16 cellular contexts compared by ENCODE assay signal in the genomic region with DNA sequence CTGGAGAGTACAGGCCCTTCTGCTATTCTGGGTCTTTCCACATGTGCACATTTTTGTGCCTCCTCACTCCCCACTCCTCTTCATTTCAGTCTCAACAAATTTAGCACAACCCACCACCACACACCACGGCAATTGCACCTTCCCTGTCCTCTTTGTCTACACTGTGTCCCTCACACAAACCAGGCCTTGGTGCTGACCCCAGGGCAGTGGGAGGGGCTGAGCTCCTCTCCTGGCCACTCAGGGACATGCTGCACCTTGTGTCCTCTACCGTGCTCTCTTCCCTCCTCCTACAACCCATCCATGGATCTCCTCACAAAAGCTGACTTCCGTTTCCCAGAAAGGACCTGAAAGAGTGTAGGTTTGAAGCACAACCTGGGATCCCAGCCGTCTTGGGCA.
DNase-seq lines count a peak whose midpoint lies in the region; ATAC-seq and TF ChIP-seq lines count a peak whose summit lies in the region.
"Had no signal": no experiment of that assay in that cellular context is flagged by ENCODE, and none has a peak within 500 bp of the region (broad histone marks: within the 10 kb centered on the region; RNA-seq: fewer than 3 reads in every experiment).

No MANE protein-coding gene starts in this region.

- intact Hi-C loops in CD14-positive monocyte (cut with micrococcal nuclease), result loop anchor here (5.0 to 10.0 kb wide), 3 partner anchors 49 to 204 kb away; no protein-coding TSS in a partner anchor
- intact Hi-C loops in activated CD4-positive, alpha-beta memory T cell treated with anti-CD3 and anti-CD28 coated beads for 36 hours (cut with micrococcal nuclease), result no loop called here
- intact Hi-C loops in naive thymus-derived CD4-positive, alpha-beta T cell (cut with micrococcal nuclease), result loop anchor here in 1 of 2 donors (1.0 kb wide), 1 partner anchor 14 kb away; no protein-coding TSS in a partner anchor
- intact Hi-C loops in Calu3 (cut with micrococcal nuclease; ENCODE audit: unreplicated experiment), result no loop called here

- no peak overlapping the region for H3K4me3 ChIP-seq in DND-41 (ENCODE audit: low read depth in 1 of 2, low read length in 2 of 2)
- no peak overlapping the region for H3K4me3 ChIP-seq in naive thymus-derived CD4-positive, alpha-beta T cell (ENCODE audit: low read length)
- H3K4me3 ChIP-seq: ovary, thoracic aorta had no signal

- no peak overlapping the region for H3K4me2 ChIP-seq in DND-41 (ENCODE audit: insufficient read depth, low read length)
- H3K4me2 ChIP-seq: KMS-11 had no signal

- peak overlapping the region in 4 of 7 donors; percentile 21 to 78 (median 54) for H3K27ac Mint-ChIP-seq in CD14-positive monocyte
- no peak overlapping the region for H3K27ac Mint-ChIP-seq in activated CD4-positive, alpha-beta memory T cell treated with anti-CD3 and anti-CD28 coated beads for 36 hours
- H3K27ac Mint-ChIP-seq in naive thymus-derived CD4-positive, alpha-beta T cell, result peak overlapping the region; percentile 4 to 94 (median 83)
- no peak overlapping the region for H3K27ac Mint-ChIP-seq in Calu3 (ENCODE audit: unreplicated experiment)

- no peaks in the 10 kb centered on the region for H3K79me2 ChIP-seq in DND-41 (ENCODE audit: insufficient read depth, low read length)

- H3K27me3 ChIP-seq in DND-41 (ENCODE audit: insufficient read depth, low read length, poor library complexity), result no peaks in the 10 kb centered on the region
- no peaks in the 10 kb centered on the region for H3K27me3 ChIP-seq in naive thymus-derived CD4-positive, alpha-beta T cell (ENCODE audit: control insufficient read depth in 2 of 2, insufficient read depth in 2 of 2, low read length in 2 of 2)
- H3K27me3 ChIP-seq: ovary had no signal

- no TSS peak for BruUV-seq in Calu3 (replicated peaks; lab: Mats Ljungman, UMichigan)

- H3K36me3 ChIP-seq in DND-41 (ENCODE audit: insufficient read depth, low read length), result no peaks in the 10 kb centered on the region
- no peaks in the 10 kb centered on the region for H3K36me3 ChIP-seq in naive thymus-derived CD4-positive, alpha-beta T cell (ENCODE audit: control insufficient read depth in 2 of 3, insufficient read depth in 3 of 3, low read length in 3 of 3)
- H3K36me3 ChIP-seq: BE2C, ovary, thoracic aorta had no signal

- peaks cover 0 to 2% (median 0%) of the 10 kb centered on the region in 3 donors for H3K27me3 Mint-ChIP-seq in CD14-positive monocyte (ENCODE audit: low read depth in 3 of 3)
- H3K27me3 Mint-ChIP-seq in activated CD4-positive, alpha-beta memory T cell treated with anti-CD3 and anti-CD28 coated beads for 36 hours, result no peaks in the 10 kb centered on the region
- H3K27me3 Mint-ChIP-seq in naive thymus-derived CD4-positive, alpha-beta T cell, result no peaks in the 10 kb centered on the region
- H3K27me3 Mint-ChIP-seq in Calu3 (ENCODE audit: unreplicated experiment), result peaks cover 84% of the 10 kb centered on the region

- ATAC-seq in DND-41 (ENCODE audit: insufficient read depth, low read depth), result no peak
- ATAC-seq in naive thymus-derived CD4-positive, alpha-beta T cell, result peak; percentile 3
- no peak for ATAC-seq in HG03025 (IDR thresholded peaks at IDR 0.05; ENCODE audit: low FRiP score, unreplicated experiment)
- no peak for ATAC-seq in HG03571 (IDR thresholded peaks at IDR 0.05; ENCODE audit: unreplicated experiment)

- DNase-seq in CD14-positive monocyte (ENCODE audit: low spot score), result no peak
- no peak for DNase-seq in DND-41
- no peak for DNase-seq in activated CD4-positive, alpha-beta memory T cell treated with anti-CD3 and anti-CD28 coated beads for 36 hours
- DNase-seq in naive thymus-derived CD4-positive, alpha-beta T cell, result no peak
- DNase-seq in Calu3, result no peak
- DNase-seq: amniotic stem cell; BE2C; cerebellar nuclear complex; NCI-H2171 treated with DMSO at 0.1 percent for 48 hours; ovary; stimulated activated CD4-positive, alpha-beta T cell treated with anti-CD3 and anti-CD28 coated beads, Interleukin-2, amount 100 ng/mL, for 24 hours had no signal

- H3K9me3 ChIP-seq in DND-41 (ENCODE audit: insufficient read depth, low read length, severe bottlenecking), result no peaks in the 10 kb centered on the region
- H3K9me3 ChIP-seq in naive thymus-derived CD4-positive, alpha-beta T cell (ENCODE audit: control insufficient read depth in 2 of 3, low read length in 3 of 3), result no peaks in the 10 kb centered on the region
- H3K9me3 ChIP-seq: BE2C, ovary, thoracic aorta had no signal

- no peak for TF ChIP-seq CTCF in CD14-positive monocyte (IDR thresholded peaks at IDR 0.05)
- TF ChIP-seq CTCF in DND-41 (IDR thresholded peaks at IDR 0.05; ENCODE audit: borderline replicate concordance, extremely low read depth, low read length, poor library complexity, severe bottlenecking), result no peak
- TF ChIP-seq CTCF in Calu3 (IDR thresholded peaks at IDR 0.05; ENCODE audit: unreplicated experiment), result no peak

- H3K4me1 ChIP-seq in DND-41 (ENCODE audit: insufficient read depth, low read length), result peaks cover 34% of the 10 kb centered on the region
- peaks cover 17 to 82% of the 10 kb centered on the region in 2 donors for H3K4me1 ChIP-seq in naive thymus-derived CD4-positive, alpha-beta T cell (ENCODE audit: control insufficient read depth in 2 of 2, insufficient read depth in 2 of 2, low read length in 2 of 2)
- H3K4me1 ChIP-seq: BE2C had no signal

- no peaks in the 10 kb centered on the region for H3K9me3 Mint-ChIP-seq in CD14-positive monocyte
- no peaks in the 10 kb centered on the region for H3K9me3 Mint-ChIP-seq in activated CD4-positive, alpha-beta memory T cell treated with anti-CD3 and anti-CD28 coated beads for 36 hours
- peaks cover 0 to 3% (median 0%) of the 10 kb centered on the region in 11 donors for H3K9me3 Mint-ChIP-seq in naive thymus-derived CD4-positive, alpha-beta T cell
- no peaks in the 10 kb centered on the region for H3K9me3 Mint-ChIP-seq in Calu3 (ENCODE audit: low read depth, unreplicated experiment)

- H3K27ac ChIP-seq in DND-41 (ENCODE audit: low read length), result peak overlapping the region; percentile 62
- H3K27ac ChIP-seq in naive thymus-derived CD4-positive, alpha-beta T cell (ENCODE audit: low read depth, low read length), result no peak overlapping the region
- H3K27ac ChIP-seq: KMS-11, ovary, thoracic aorta, VCaP had no signal

- CTCF ChIA-PET in activated CD4-positive, alpha-beta memory T cell treated with anti-CD3 and anti-CD28 coated beads for 36 hours (lab: Charles Lee), result interaction anchor here (1.2 to 2.0 kb wide), 3 partner anchors 52 to 204 kb away, joined by 3 to 6 read pairs (median 4); no protein-coding TSS in a partner anchor
- CTCF ChIA-PET in naive thymus-derived CD4-positive, alpha-beta T cell (lab: Charles Lee), result interaction anchor here (0.5 to 2.5 kb wide), 7 partner anchors 14 to 207 kb away, joined by 3 to 8 read pairs (median 4); no protein-coding TSS in a partner anchor
- CTCF ChIA-PET in Calu3 (lab: Charles Lee), result no interaction called here

- H3K9ac ChIP-seq in DND-41 (ENCODE audit: low read depth, low read length), result 0 out of 2 replicates have a peak overlapping the region, but pooled peaks have one; percentile 22
- H3K9ac ChIP-seq: KMS-11 had no signal

- H4K20me1 ChIP-seq in DND-41 (ENCODE audit: insufficient read depth, low read length), result no peaks in the 10 kb centered on the region

- H3K36me3 Mint-ChIP-seq in CD14-positive monocyte (no peaks in the 10 kb centered on the region), Calu3 (ENCODE audit: insufficient read depth, unreplicated experiment) (no peaks in the 10 kb centered on the region)
- H3K36me3 Mint-ChIP-seq in activated CD4-positive, alpha-beta memory T cell treated with anti-CD3 and anti-CD28 coated beads for 36 hours, result no peaks in the 10 kb centered on the region
- H3K36me3 Mint-ChIP-seq in naive thymus-derived CD4-positive, alpha-beta T cell, result peaks cover 0 to 6% (median 0%) of the 10 kb centered on the region in 5 donors

- H3K4me3 Mint-ChIP-seq in CD14-positive monocyte (peak overlapping the region in 1 of 2 donors; percentile 53), Calu3 (ENCODE audit: low read depth, unreplicated experiment) (no peak overlapping the region)
- H3K4me3 Mint-ChIP-seq in activated CD4-positive, alpha-beta memory T cell treated with anti-CD3 and anti-CD28 coated beads for 36 hours, result peak overlapping the region; percentile 1
- peak overlapping the region; percentile 44 to 89 (median 68) for H3K4me3 Mint-ChIP-seq in naive thymus-derived CD4-positive, alpha-beta T cell

- H3K4me1 Mint-ChIP-seq in CD14-positive monocyte (peaks cover 81% of the 10 kb centered on the region), Calu3 (ENCODE audit: low read depth, unreplicated experiment) (no peaks in the 10 kb centered on the region)
- peaks cover 79% of the 10 kb centered on the region for H3K4me1 Mint-ChIP-seq in activated CD4-positive, alpha-beta memory T cell treated with anti-CD3 and anti-CD28 coated beads for 36 hours (ENCODE audit: low read depth)
- peaks cover 64 to 100% (median 96%) of the 10 kb centered on the region in 7 donors for H3K4me1 Mint-ChIP-seq in naive thymus-derived CD4-positive, alpha-beta T cell

- POLR2A ChIA-PET in activated CD4-positive, alpha-beta memory T cell treated with anti-CD3 and anti-CD28 coated beads for 36 hours (lab: Charles Lee), result interaction anchor here (1.2 kb wide), 1 partner anchor 91 kb away, joined by 4 read pairs; a partner anchor contains a TSS
- POLR2A ChIA-PET in naive thymus-derived CD4-positive, alpha-beta T cell (lab: Charles Lee), result interaction anchor here (0.8 to 16.5 kb wide), 10 partner anchors 8 to 152 kb away, joined by 3 to 416 read pairs (median 12); a partner anchor contains a TSS

- no peak overlapping the region for H2AFZ ChIP-seq in DND-41 (ENCODE audit: low read depth, low read length)

Comparison
In these comparisons a context has a peak if more than half of its experiments do, and no peak if none do; other contexts are left out.
1. H3K27ac Mint-ChIP-seq: peak in CD14-positive monocyte (4 of 7) and naive thymus-derived CD4-positive, alpha-beta T cell (9 of 9); none in activated CD4-positive, alpha-beta memory T cell treated with anti-CD3 and anti-CD28 coated beads for 36 hours (single experiment) and Calu3 (single experiment).
2. intact Hi-C loops: an anchor here in CD14-positive monocyte (5.0 to 10.0 kb wide); none called in activated CD4-positive, alpha-beta memory T cell treated with anti-CD3 and anti-CD28 coated beads for 36 hours and Calu3.